Comparison of ENCODE assay signal across 22 cellular contexts in genomic region chr4:40124690-40125089, GRCh38.
DNase-seq lines count a peak whose midpoint lies in the region; ATAC-seq and TF ChIP-seq lines count a peak whose summit lies in the region.
"Had no signal": no experiment of that assay in that cellular context is flagged by ENCODE, and none has a peak within 500 bp of the region (broad histone marks: within the 10 kb centered on the region; RNA-seq: fewer than 3 reads in every experiment).

No MANE protein-coding gene starts in this region.

- H3K4me3 ChIP-seq in Peyer's patch (no peak overlapping the region), body of pancreas (no peak overlapping the region)
- H3K4me3 ChIP-seq: GM23338, ovary had no signal

- H3K4me1 ChIP-seq in Peyer's patch (no peaks in the 10 kb centered on the region), body of pancreas (peaks cover 7% of the 10 kb centered on the region)

- intact Hi-C loops in body of pancreas (cut with DNase I): no loop called here

- no peaks in the 10 kb centered on the region for H3K27me3 Mint-ChIP-seq in activated T-cell treated with anti-CD3 and anti-CD28 coated beads, Interleukin-2, amount 50 U/mL, for 24 hours
- H3K27me3 Mint-ChIP-seq in activated naive CD8-positive, alpha-beta T cell treated with anti-CD3 and anti-CD28 coated beads, Interleukin-2, amount 10 ng/mL, durations not matched to agents 7 days and 5 days: no peaks in the 10 kb centered on the region
- no peaks in the 10 kb centered on the region for H3K27me3 Mint-ChIP-seq in progenitor cell of endocrine pancreas
- H3K27me3 Mint-ChIP-seq: naive B cell had no signal

- no peak for TF ChIP-seq CTCF in Peyer's patch (IDR thresholded peaks at IDR 0.05)
- no peak for TF ChIP-seq CTCF in progenitor cell of endocrine pancreas (IDR thresholded peaks at IDR 0.05; ENCODE audit: unreplicated experiment)
- TF ChIP-seq CTCF in body of pancreas (IDR thresholded peaks at IDR 0.05): no peak

- H3K4me1 Mint-ChIP-seq in activated T-cell treated with anti-CD3 and anti-CD28 coated beads, Interleukin-2, amount 50 U/mL, for 24 hours (ENCODE audit: low read depth): peaks cover 49% of the 10 kb centered on the region
- peaks cover 20% of the 10 kb centered on the region for H3K4me1 Mint-ChIP-seq in activated naive CD8-positive, alpha-beta T cell treated with anti-CD3 and anti-CD28 coated beads, Interleukin-2, amount 10 ng/mL, durations not matched to agents 7 days and 5 days
- H3K4me1 Mint-ChIP-seq in progenitor cell of endocrine pancreas (ENCODE audit: low read depth): no peaks in the 10 kb centered on the region

- H3K36me3 ChIP-seq in Peyer's patch (no peaks in the 10 kb centered on the region), body of pancreas (replicated peaks in 1 of 2; ENCODE audit: insufficient read depth in 1 of 2, low read depth in 2 of 2) (peaks cover 0 to 1% of the 10 kb centered on the region in 2 donors)
- H3K36me3 ChIP-seq: ovary had no signal

- H3K36me3 Mint-ChIP-seq in activated T-cell treated with anti-CD3 and anti-CD28 coated beads, Interleukin-2, amount 50 U/mL, for 24 hours (ENCODE audit: low read depth): peaks cover 28% of the 10 kb centered on the region
- H3K36me3 Mint-ChIP-seq in activated naive CD8-positive, alpha-beta T cell treated with anti-CD3 and anti-CD28 coated beads, Interleukin-2, amount 10 ng/mL, durations not matched to agents 7 days and 5 days: peaks cover 20% of the 10 kb centered on the region
- H3K36me3 Mint-ChIP-seq in progenitor cell of endocrine pancreas (ENCODE audit: insufficient read depth): peaks cover 13% of the 10 kb centered on the region
- H3K36me3 Mint-ChIP-seq: naive B cell had no signal

- H3K9me3 ChIP-seq in Peyer's patch (no peaks in the 10 kb centered on the region), body of pancreas (no peaks in the 10 kb centered on the region)
- H3K9me3 ChIP-seq: ovary had no signal

- POLR2A ChIA-PET in activated naive CD8-positive, alpha-beta T cell treated with anti-CD3 and anti-CD28 coated beads, Interleukin-2, amount 10 ng/mL, durations not matched to agents 7 days and 5 days (lab: Charles Lee): no interaction called here

- H3K4me3 Mint-ChIP-seq in activated T-cell treated with anti-CD3 and anti-CD28 coated beads, Interleukin-2, amount 50 U/mL, for 24 hours: no peak overlapping the region
- H3K4me3 Mint-ChIP-seq in activated naive CD8-positive, alpha-beta T cell treated with anti-CD3 and anti-CD28 coated beads, Interleukin-2, amount 10 ng/mL, durations not matched to agents 7 days and 5 days: no peak overlapping the region
- no peak overlapping the region for H3K4me3 Mint-ChIP-seq in progenitor cell of endocrine pancreas (ENCODE audit: low read depth)
- H3K4me3 Mint-ChIP-seq: GM23338, naive B cell had no signal

- DNase-seq in activated T-cell treated with anti-CD3 and anti-CD28 coated beads, Interleukin-2, amount 50 U/mL, for 24 hours: no peak
- DNase-seq in activated T-cell treated with anti-CD3 and anti-CD28 coated beads for 4 hours: no peak
- no peak for DNase-seq in Peyer's patch
- no peak for DNase-seq in activated naive CD8-positive, alpha-beta T cell treated with anti-CD3 and anti-CD28 coated beads, Interleukin-2, amount 10 ng/mL, durations not matched to agents 7 days and 5 days
- no peak for DNase-seq in progenitor cell of endocrine pancreas (ENCODE audit: low spot score, unreplicated experiment)
- DNase-seq in body of pancreas: no peak
- DNase-seq in NCI-H69 (lab: John Stamatoyannopoulos, UW): no peak
- no peak for DNase-seq in germinal center (ENCODE audit: low spot score)
- DNase-seq: activated CD4-positive, alpha-beta T cell treated with anti-CD3 and anti-CD28 coated beads, Interleukin-2, amount 50 U/mL, for 1 hour; amniotic stem cell; Karpas-422; mesenchymal stem cell; naive B cell; NCI-H1694 treated with DMSO at 0.1 percent for 48 hours; NCI-H774; ovary; right cardiac atrium; SHP77; stimulated activated CD4-positive, alpha-beta T cell treated with anti-CD3 and anti-CD28 coated beads, Interleukin-12 subunit alpha, Interleukin-12 subunit beta, amount 100 ng/mL, for 4 hours; stimulated activated CD4-positive, alpha-beta T cell treated with anti-CD3 and anti-CD28 coated beads, Interleukin-4, amount 100 ng/mL, for 4 hours had no signal

- H3K27me3 ChIP-seq in Peyer's patch: no peaks in the 10 kb centered on the region
- no peaks in the 10 kb centered on the region for H3K27me3 ChIP-seq in body of pancreas
- H3K27me3 ChIP-seq: ovary had no signal

- no peaks in the 10 kb centered on the region for H3K9me3 Mint-ChIP-seq in activated T-cell treated with anti-CD3 and anti-CD28 coated beads, Interleukin-2, amount 50 U/mL, for 24 hours
- no peaks in the 10 kb centered on the region for H3K9me3 Mint-ChIP-seq in activated naive CD8-positive, alpha-beta T cell treated with anti-CD3 and anti-CD28 coated beads, Interleukin-2, amount 10 ng/mL, durations not matched to agents 7 days and 5 days
- no peaks in the 10 kb centered on the region for H3K9me3 Mint-ChIP-seq in progenitor cell of endocrine pancreas (ENCODE audit: low read depth)
- H3K9me3 Mint-ChIP-seq: GM23338, naive B cell had no signal

- H3K27ac ChIP-seq in Peyer's patch: peak overlapping the region in 3 of 4 donors; percentile 21 to 48 (median 34)
- no peak overlapping the region for H3K27ac ChIP-seq in body of pancreas
- H3K27ac ChIP-seq: epithelial cell of prostate, ovary had no signal

- peak; percentile 88 for ATAC-seq in activated naive CD8-positive, alpha-beta T cell treated with anti-CD3 and anti-CD28 coated beads, Interleukin-2, amount 10 ng/mL, durations not matched to agents 7 days and 5 days (ENCODE audit: low read depth)
- no peak for ATAC-seq in body of pancreas
- ATAC-seq: GM23338, right cardiac atrium had no signal

- peak overlapping the region; percentile 78 for H3K27ac Mint-ChIP-seq in activated T-cell treated with anti-CD3 and anti-CD28 coated beads, Interleukin-2, amount 50 U/mL, for 24 hours
- H3K27ac Mint-ChIP-seq in activated naive CD8-positive, alpha-beta T cell treated with anti-CD3 and anti-CD28 coated beads, Interleukin-2, amount 10 ng/mL, durations not matched to agents 7 days and 5 days: peak overlapping the region; percentile 81
- peak overlapping the region; percentile 74 for H3K27ac Mint-ChIP-seq in progenitor cell of endocrine pancreas
- H3K27ac Mint-ChIP-seq: GM23338, naive B cell had no signal

- TF ChIP-seq POLR2A in Peyer's patch (IDR thresholded peaks at IDR 0.05) (no peak), body of pancreas (IDR thresholded peaks at IDR 0.05) (no peak)

Comparison
In these comparisons a context has a peak if more than half of its experiments do, and no peak if none do; other contexts are left out.
1. H3K27ac ChIP-seq: peak in Peyer's patch (3 of 4); none in body of pancreas (0 of 4).
2. Peak in every context shown above with its lines, with median percentiles within 50 percentile points of each other: H3K27ac Mint-ChIP-seq.